25 cellular contexts compared by ENCODE assay signal in genomic region chr19:36747750-36748149, GRCh38.
"Had no signal": no experiment of that assay in that cellular context is flagged by ENCODE, and none has a peak within 500 bp of the region (broad histone marks: within the 10 kb centered on the region; RNA-seq: fewer than 3 reads in every experiment).

No MANE protein-coding gene starts in this region.

- H3K27ac ChIP-seq: body of pancreas, esophagus muscularis mucosa, gastroesophageal sphincter, heart right ventricle, parathyroid adenoma, sigmoid colon, spleen, tibial nerve, uterus had no signal

- ATAC-seq: activated CD8-positive, alpha-beta T cell treated with anti-CD3 and anti-CD28 coated beads for 36 hours; activated T-helper 17 cell treated with anti-CD3 and anti-CD28 coated beads, Interleukin-2, amount 50 U/mL, for 72 hours; body of pancreas; gastroesophageal sphincter; heart right ventricle; natural killer cell; stimulated activated naive B cell treated with anti-CD40 and anti-IgM and Interleukin-4, amounts not matched to agents 10 μg/mL and 1 μg/mL and 100 μg/mL, for 72 hours had no signal

- DNase-seq: activated CD4-positive, alpha-beta T cell treated with anti-CD3 and anti-CD28 coated beads for 48 hours; activated CD4-positive, CD25-positive, alpha-beta regulatory T cell; activated CD8-positive, alpha-beta T cell treated with anti-CD3 and anti-CD28 coated beads for 36 hours; activated naive CD4-positive, alpha-beta T cell; activated naive CD8-positive, alpha-beta T cell treated with anti-CD3 and anti-CD28 coated beads for 36 hours; activated T-cell treated with anti-CD3 and anti-CD28 coated beads, Interleukin-2, amount 50 U/mL, for 1 hour; amygdala; body of pancreas; caudate nucleus; heart right ventricle; immature natural killer cell; mesenchymal stem cell; natural killer cell; sigmoid colon; spleen; stimulated activated naive B cell treated with anti-CD40 and anti-IgM and Interleukin-4, amounts not matched to agents 10 μg/mL and 1 μg/mL and 100 μg/mL, for 72 hours; T-helper 1 cell; T-helper 9 cell; uterus had no signal

- H3K4me1 ChIP-seq: body of pancreas, esophagus muscularis mucosa, gastroesophageal sphincter, heart right ventricle, parathyroid adenoma, sigmoid colon, spleen, tibial nerve, uterus had no signal

- FAIRE-seq: colon had no signal

- H3K27me3 ChIP-seq: body of pancreas, esophagus muscularis mucosa, gastroesophageal sphincter, heart right ventricle, sigmoid colon, spleen, tibial nerve, uterus had no signal

- H3K36me3 ChIP-seq: uterus had no signal

- H3K9ac ChIP-seq: parathyroid adenoma had no signal

- H3K79me2 ChIP-seq: parathyroid adenoma had no signal

- H3K4me3 ChIP-seq: body of pancreas, esophagus muscularis mucosa, gastroesophageal sphincter, heart right ventricle, sigmoid colon, spleen, tibial nerve, uterus had no signal
